Comparison of ENCODE assay signal across 1 cellular context in the genomic region with DNA sequence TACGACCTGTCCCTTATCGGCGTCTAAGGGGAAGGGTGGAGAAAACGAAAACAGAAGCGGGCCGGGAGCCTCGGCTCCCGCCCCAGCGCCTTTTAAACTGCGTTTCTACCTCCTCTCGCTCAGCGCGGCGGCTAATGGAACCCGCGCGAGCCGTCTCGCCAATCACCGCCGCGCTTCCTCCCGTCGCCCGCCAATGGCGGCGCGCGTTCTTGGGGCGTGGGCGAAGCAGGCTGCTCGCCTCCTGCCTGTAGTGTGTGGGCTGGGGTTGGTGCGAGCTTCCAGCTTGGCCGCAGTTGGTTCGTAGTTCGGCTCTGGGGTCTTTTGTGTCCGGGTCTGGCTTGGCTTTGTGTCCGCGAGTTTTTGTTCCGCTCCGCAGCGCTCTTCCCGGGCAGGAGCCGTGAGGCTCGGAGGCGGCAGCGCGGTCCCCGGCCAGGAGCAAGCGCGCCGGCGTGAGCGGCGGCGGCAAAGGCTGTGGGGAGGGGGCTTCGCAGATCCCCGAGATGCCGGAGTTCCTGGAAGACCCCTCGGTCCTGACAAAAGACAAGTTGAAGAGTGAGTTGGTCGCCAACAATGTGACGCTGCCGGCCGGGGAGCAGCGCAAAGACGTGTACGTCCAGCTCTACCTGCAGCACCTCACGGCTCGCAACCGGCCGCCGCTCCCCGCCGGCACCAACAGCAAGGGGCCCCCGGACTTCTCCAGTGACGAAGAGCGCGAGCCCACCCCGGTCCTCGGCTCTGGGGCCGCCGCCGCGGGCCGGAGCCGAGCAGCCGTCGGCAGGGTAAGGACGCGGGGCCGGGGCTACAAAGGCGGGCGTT.
TF ChIP-seq lines count a peak whose summit lies in the region.

A gene with protein sequence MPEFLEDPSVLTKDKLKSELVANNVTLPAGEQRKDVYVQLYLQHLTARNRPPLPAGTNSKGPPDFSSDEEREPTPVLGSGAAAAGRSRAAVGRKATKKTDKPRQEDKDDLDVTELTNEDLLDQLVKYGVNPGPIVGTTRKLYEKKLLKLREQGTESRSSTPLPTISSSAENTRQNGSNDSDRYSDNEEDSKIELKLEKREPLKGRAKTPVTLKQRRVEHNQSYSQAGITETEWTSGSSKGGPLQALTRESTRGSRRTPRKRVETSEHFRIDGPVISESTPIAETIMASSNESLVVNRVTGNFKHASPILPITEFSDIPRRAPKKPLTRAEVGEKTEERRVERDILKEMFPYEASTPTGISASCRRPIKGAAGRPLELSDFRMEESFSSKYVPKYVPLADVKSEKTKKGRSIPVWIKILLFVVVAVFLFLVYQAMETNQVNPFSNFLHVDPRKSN (plus strand): TSS at position 223 of the 816 bp plus-strand sequence. CDS start 278 bp downstream, at position 501.

TF ChIP-seq in K562, 482 proteins besides CTCF, POLR2A, EP300 and RAD21 (continued from another document and continues in another):
- TF ChIP-seq, protein P1, sequence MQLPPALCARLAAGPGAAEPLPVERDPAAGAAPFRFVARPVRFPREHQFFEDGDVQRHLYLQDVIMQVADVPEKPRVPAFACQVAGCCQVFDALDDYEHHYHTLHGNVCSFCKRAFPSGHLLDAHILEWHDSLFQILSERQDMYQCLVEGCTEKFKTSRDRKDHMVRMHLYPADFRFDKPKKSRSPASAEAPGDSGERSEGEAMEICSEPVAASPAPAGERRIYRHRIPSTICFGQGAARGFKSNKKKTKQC (CRISPR knock-in tag; IDR thresholded peaks at IDR 0.05), result peak; percentile 23; the same call in 1 of the 2 replicates
- TF ChIP-seq TRIM24 (IDR thresholded peaks at IDR 0.05) (no peak), HNRNPL (IDR thresholded peaks at IDR 0.05; ENCODE audit: low read depth, low read length) (peak; percentile 13; the same call in 1 of the 2 replicates), PHF8 (IDR thresholded peaks at IDR 0.05; ENCODE audit: borderline replicate concordance, low read length) (peak; percentile 87; the same call in 1 of the 2 replicates), KDM4B (IDR thresholded peaks at IDR 0.05; ENCODE audit: borderline replicate concordance in 2 of 2, low read depth in 1 of 2) (peak in 1 of 2 experiments; percentile 34; a peak in 1 of 4 replicates), POLR2AphosphoS5 (IDR thresholded peaks at IDR 0.05; ENCODE audit: control insufficient read depth, insufficient read depth, low read depth, low read length) (peak; percentile 91), PHF21A (IDR thresholded peaks at IDR 0.05; ENCODE audit: borderline replicate concordance, low read depth) (0 out of 2 replicates have a peak, but pooled peaks have one; percentile 3), PHTF2 (CRISPR knock-in tag; IDR thresholded peaks at IDR 0.05) (no peak), GABPB2 (CRISPR knock-in tag; conservative IDR thresholded peaks at IDR 0.05) (no peak), ZBTB7A (IDR thresholded peaks at IDR 0.05; ENCODE audit: borderline replicate concordance, control insufficient read depth, low read depth, low read length) (peak; percentile 63), NR3C1 (CRISPR knock-in tag; IDR thresholded peaks at IDR 0.05) (0 out of 2 replicates have a peak, but pooled peaks have one; percentile 57), TARDBP (IDR thresholded peaks at IDR 0.05) (0 out of 2 replicates have a peak, but pooled peaks have one; percentile 45), ZC3H4 (CRISPR knock-in tag; IDR thresholded peaks at IDR 0.05; ENCODE audit: borderline replicate concordance) (peak; percentile 11; the same call in 1 of the 2 replicates), RBFOX2 (IDR thresholded peaks at IDR 0.05; ENCODE audit: low read depth, low read length) (peak; percentile 99), BRD4 (IDR thresholded peaks at IDR 0.05) (peak; percentile 92), JUND (IDR thresholded peaks at IDR 0.05; ENCODE audit: borderline replicate concordance, low read depth, low read length) (peak; percentile 9; the same call in 1 of the 2 replicates), JUND (tag; IDR thresholded peaks at IDR 0.05; ENCODE audit: borderline replicate concordance, low read depth, low read length) (no peak), RFX5 (IDR thresholded peaks at IDR 0.05; ENCODE audit: low read depth, low read length) (no peak), CC2D1A (IDR thresholded peaks at IDR 0.05) (0 out of 2 replicates have a peak, but pooled peaks have one; percentile 19), STAT5A (IDR thresholded peaks at IDR 0.05; ENCODE audit: borderline replicate concordance, low read length) (no peak; the same call in 1 of the 2 replicates), MBD2 (IDR thresholded peaks at IDR 0.05; ENCODE audit: borderline replicate concordance, low read depth) (peak; percentile 99), ESRRA (IDR thresholded peaks at IDR 0.05; ENCODE audit: borderline replicate concordance, low read depth) (0 out of 2 replicates have a peak, but pooled peaks have one; percentile 38), BDP1 (IDR thresholded peaks at IDR 0.05; ENCODE audit: insufficient read depth, insufficient read length) (no peak), NEUROD1 (IDR thresholded peaks at IDR 0.05; ENCODE audit: borderline replicate concordance, low read depth, low read length, partially characterized antibody) (peak; percentile 90), SIX5 (IDR thresholded peaks at IDR 0.05; ENCODE audit: borderline replicate concordance in 1 of 2, insufficient read depth in 1 of 2, low read depth in 1 of 2, low read length in 2 of 2) (peak in 1 of 2 experiments; percentile 23; a peak in 1 of 4 replicates), SMAD4 (CRISPR knock-in tag; conservative IDR thresholded peaks at IDR 0.05) (0 out of 2 replicates have a peak, but pooled peaks have one; percentile 27), GTF2A2 (tag; IDR thresholded peaks at IDR 0.05) (no peak), ATF7 (IDR thresholded peaks at IDR 0.05) (peak; percentile 57), ZNF124 (CRISPR knock-in tag; IDR thresholded peaks at IDR 0.05) (no peak), POLR2B (IDR thresholded peaks at IDR 0.05; ENCODE audit: low read depth, partially characterized antibody) (peak; percentile 89), BCOR (IDR thresholded peaks at IDR 0.05) (peak; percentile 11; the same call in 1 of the 2 replicates), ZNF830 (CRISPR knock-in tag; IDR thresholded peaks at IDR 0.05) (no peak), CBX3 (IDR thresholded peaks at IDR 0.05; ENCODE audit: borderline replicate concordance in 1 of 2, low read length in 2 of 2) (peak in 1 of 2 experiments; percentile 27; a peak in 1 of 3 replicates), NRF1 (conservative IDR thresholded peaks at IDR 0.05 in 1 of 2, IDR thresholded peaks at IDR 0.05 in 1 of 2) (peak; percentile 38 to 52), EP400 (IDR thresholded peaks at IDR 0.05) (peak; percentile 90), FOXM1 (IDR thresholded peaks at IDR 0.05; ENCODE audit: low read depth) (peak; percentile 61; the same call in 1 of the 2 replicates), FOXM1 (CRISPR knock-in tag; IDR thresholded peaks at IDR 0.05; ENCODE audit: low read depth) (no peak), U2AF1 (optimal IDR thresholded peaks at IDR 0.05; ENCODE audit: low read depth, low read length) (peak; percentile 52), TGIF2 (CRISPR knock-in tag; IDR thresholded peaks at IDR 0.05) (peak; percentile 69; the same call in 1 of the 2 replicates), PYGO2 (tag; IDR thresholded peaks at IDR 0.05) (no peak), MAZ (CRISPR knock-in tag; conservative IDR thresholded peaks at IDR 0.05 in 1 of 2, IDR thresholded peaks at IDR 0.05 in 1 of 2) (peak in 1 of 2 experiments; percentile 50; a peak in 2 of 4 replicates), CXXC5 (CRISPR knock-in tag; IDR thresholded peaks at IDR 0.05) (peak; percentile 85; the same call in 1 of the 2 replicates), PCBP1 (IDR thresholded peaks at IDR 0.05; ENCODE audit: low read depth, low read length, poor library complexity, severe bottlenecking) (peak; percentile 75), SIN3A (IDR thresholded peaks at IDR 0.05; ENCODE audit: borderline replicate concordance in 2 of 2, control insufficient read depth in 1 of 2, low read depth in 2 of 2, low read length in 2 of 2) (peak; percentile 38 to 74; a peak in 2 of 4 replicates)
- TF ChIP-seq, protein P2, sequence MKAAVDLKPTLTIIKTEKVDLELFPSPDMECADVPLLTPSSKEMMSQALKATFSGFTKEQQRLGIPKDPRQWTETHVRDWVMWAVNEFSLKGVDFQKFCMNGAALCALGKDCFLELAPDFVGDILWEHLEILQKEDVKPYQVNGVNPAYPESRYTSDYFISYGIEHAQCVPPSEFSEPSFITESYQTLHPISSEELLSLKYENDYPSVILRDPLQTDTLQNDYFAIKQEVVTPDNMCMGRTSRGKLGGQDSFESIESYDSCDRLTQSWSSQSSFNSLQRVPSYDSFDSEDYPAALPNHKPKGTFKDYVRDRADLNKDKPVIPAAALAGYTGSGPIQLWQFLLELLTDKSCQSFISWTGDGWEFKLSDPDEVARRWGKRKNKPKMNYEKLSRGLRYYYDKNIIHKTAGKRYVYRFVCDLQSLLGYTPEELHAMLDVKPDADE (conservative IDR thresholded peaks at IDR 0.05; ENCODE audit: control insufficient read depth, low read depth, low read length), result peak; percentile 37; the same call in 1 of the 2 replicates
- TF ChIP-seq, protein P3, sequence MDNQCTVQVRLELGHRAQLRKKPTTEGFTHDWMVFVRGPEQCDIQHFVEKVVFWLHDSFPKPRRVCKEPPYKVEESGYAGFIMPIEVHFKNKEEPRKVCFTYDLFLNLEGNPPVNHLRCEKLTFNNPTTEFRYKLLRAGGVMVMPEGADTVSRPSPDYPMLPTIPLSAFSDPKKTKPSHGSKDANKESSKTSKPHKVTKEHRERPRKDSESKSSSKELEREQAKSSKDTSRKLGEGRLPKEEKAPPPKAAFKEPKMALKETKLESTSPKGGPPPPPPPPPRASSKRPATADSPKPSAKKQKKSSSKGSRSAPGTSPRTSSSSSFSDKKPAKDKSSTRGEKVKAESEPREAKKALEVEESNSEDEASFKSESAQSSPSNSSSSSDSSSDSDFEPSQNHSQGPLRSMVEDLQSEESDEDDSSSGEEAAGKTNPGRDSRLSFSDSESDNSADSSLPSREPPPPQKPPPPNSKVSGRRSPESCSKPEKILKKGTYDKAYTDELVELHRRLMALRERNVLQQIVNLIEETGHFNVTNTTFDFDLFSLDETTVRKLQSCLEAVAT (IDR thresholded peaks at IDR 0.05), result peak; percentile 25 to 76; a peak in 3 of 4 replicates
- TF ChIP-seq, protein P4, sequence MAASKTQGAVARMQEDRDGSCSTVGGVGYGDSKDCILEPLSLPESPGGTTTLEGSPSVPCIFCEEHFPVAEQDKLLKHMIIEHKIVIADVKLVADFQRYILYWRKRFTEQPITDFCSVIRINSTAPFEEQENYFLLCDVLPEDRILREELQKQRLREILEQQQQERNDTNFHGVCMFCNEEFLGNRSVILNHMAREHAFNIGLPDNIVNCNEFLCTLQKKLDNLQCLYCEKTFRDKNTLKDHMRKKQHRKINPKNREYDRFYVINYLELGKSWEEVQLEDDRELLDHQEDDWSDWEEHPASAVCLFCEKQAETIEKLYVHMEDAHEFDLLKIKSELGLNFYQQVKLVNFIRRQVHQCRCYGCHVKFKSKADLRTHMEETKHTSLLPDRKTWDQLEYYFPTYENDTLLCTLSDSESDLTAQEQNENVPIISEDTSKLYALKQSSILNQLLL (CRISPR knock-in tag; IDR thresholded peaks at IDR 0.05; ENCODE audit: borderline replicate concordance), result no peak
- TF ChIP-seq, protein P5, sequence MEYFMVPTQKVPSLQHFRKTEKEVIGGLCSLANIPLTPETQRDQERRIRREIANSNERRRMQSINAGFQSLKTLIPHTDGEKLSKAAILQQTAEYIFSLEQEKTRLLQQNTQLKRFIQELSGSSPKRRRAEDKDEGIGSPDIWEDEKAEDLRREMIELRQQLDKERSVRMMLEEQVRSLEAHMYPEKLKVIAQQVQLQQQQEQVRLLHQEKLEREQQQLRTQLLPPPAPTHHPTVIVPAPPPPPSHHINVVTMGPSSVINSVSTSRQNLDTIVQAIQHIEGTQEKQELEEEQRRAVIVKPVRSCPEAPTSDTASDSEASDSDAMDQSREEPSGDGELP (CRISPR knock-in tag; IDR thresholded peaks at IDR 0.05; ENCODE audit: borderline replicate concordance), result peak; percentile 85
- TF ChIP-seq, protein P6, sequence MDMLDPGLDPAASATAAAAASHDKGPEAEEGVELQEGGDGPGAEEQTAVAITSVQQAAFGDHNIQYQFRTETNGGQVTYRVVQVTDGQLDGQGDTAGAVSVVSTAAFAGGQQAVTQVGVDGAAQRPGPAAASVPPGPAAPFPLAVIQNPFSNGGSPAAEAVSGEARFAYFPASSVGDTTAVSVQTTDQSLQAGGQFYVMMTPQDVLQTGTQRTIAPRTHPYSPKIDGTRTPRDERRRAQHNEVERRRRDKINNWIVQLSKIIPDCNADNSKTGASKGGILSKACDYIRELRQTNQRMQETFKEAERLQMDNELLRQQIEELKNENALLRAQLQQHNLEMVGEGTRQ (CRISPR knock-in tag; IDR thresholded peaks at IDR 0.05), result 0 out of 2 replicates have a peak, but pooled peaks have one; percentile 13
- TF ChIP-seq, protein P7, sequence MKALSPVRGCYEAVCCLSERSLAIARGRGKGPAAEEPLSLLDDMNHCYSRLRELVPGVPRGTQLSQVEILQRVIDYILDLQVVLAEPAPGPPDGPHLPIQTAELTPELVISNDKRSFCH (CRISPR knock-in tag; IDR thresholded peaks at IDR 0.05), result no peak
- TF ChIP-seq, protein P7 (tag; IDR thresholded peaks at IDR 0.05), result no peak
- TF ChIP-seq, protein P8, sequence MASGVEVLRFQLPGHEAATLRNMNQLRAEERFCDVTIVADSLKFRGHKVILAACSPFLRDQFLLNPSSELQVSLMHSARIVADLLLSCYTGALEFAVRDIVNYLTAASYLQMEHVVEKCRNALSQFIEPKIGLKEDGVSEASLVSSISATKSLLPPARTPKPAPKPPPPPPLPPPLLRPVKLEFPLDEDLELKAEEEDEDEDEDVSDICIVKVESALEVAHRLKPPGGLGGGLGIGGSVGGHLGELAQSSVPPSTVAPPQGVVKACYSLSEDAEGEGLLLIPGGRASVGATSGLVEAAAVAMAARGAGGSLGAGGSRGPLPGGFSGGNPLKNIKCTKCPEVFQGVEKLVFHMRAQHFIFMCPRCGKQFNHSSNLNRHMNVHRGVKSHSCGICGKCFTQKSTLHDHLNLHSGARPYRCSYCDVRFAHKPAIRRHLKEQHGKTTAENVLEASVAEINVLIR (CRISPR knock-in tag; IDR thresholded peaks at IDR 0.05), result 0 out of 2 replicates have a peak, but pooled peaks have one; percentile 2
- TF ChIP-seq, protein P9, sequence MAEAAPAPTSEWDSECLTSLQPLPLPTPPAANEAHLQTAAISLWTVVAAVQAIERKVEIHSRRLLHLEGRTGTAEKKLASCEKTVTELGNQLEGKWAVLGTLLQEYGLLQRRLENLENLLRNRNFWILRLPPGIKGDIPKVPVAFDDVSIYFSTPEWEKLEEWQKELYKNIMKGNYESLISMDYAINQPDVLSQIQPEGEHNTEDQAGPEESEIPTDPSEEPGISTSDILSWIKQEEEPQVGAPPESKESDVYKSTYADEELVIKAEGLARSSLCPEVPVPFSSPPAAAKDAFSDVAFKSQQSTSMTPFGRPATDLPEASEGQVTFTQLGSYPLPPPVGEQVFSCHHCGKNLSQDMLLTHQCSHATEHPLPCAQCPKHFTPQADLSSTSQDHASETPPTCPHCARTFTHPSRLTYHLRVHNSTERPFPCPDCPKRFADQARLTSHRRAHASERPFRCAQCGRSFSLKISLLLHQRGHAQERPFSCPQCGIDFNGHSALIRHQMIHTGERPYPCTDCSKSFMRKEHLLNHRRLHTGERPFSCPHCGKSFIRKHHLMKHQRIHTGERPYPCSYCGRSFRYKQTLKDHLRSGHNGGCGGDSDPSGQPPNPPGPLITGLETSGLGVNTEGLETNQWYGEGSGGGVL (CRISPR knock-in tag; IDR thresholded peaks at IDR 0.05), result no peak
